ENCODE assay signal across 8 cellular contexts in the genomic region with DNA sequence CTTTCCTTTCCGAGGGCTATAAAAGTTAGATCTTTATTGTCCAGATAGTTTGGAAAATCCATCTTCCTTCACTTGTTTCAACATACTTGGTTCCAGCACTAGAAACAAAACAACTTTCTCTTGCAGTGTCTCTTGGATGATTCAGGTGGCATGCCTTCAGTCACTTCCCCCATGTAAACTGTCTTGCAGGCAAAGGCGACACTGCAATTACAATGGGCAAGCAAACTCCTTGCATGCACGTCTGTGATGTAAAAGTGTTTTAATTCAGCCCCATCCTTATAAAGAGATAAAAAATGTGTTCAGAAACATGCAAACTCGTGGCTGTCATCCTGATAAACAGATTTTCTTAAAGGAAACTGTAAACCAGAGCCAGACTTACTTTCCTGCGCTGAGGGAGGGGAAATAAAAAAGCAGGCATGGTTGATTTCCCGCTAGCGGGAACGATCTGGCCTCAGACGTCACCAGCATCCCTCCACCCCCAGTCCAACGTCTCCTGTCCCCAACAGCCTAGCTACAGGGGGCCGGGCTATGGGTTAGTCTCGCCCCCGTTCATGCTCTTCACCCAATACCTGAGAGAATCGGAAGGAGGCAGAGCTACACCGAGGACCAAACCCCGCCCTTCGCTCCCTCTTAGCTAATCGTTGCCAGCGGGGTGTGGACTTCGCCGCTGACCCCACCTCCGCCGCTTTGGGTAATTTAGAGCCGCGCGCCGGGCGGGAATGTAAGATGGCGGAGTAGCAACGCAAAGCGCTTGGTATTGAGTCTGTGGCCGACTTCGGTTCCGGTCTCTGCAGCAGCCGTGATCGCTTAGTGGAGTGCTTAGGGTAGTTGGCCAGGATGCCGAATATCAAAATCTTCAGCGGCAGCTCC.
DNase-seq lines count a peak whose midpoint lies in the region; ATAC-seq, FAIRE-seq and TF ChIP-seq lines count a peak whose summit lies in the region.

TSS of gene PRPS1 (plus strand) at position 719 of the 870 bp plus-strand sequence. CDS start at position 838, 119 bp downstream.

- peak; percentile 71 for DNase-seq in AG09309 (ENCODE audit: low read depth)
- DNase-seq in NCI-H446 (lab: John Stamatoyannopoulos, UW) = peak; percentile 82 to 95
- peak; percentile 79 for DNase-seq in activated CD4-positive, CD25-positive, alpha-beta regulatory T cell treated with anti-CD3 and anti-CD28 coated beads, Interleukin-2, amount 50 U/mL, for 16 hours (ENCODE audit: low read depth, low spot score)
- DNase-seq in central memory CD8-positive, alpha-beta T cell (ENCODE audit: low spot score in 2 of 2) = peak; percentile 66 to 81
- DNase-seq in stimulated activated CD4-positive, alpha-beta T cell treated with anti-CD3 and anti-CD28 coated beads, Interleukin-12 subunit alpha, Interleukin-12 subunit beta, amount 100 ng/mL, for 48 hours (ENCODE audit: low read depth in 2 of 3, low spot score in 1 of 3) = peak; percentile 77 to 83 (median 82)

- peak within 1 kb of the TSS; percentile 72 for H3K4me3 ChIP-seq in AG09309 (ENCODE audit: control insufficient read depth, low read depth, low read length)

- ATAC-seq in GM19025 (IDR thresholded peaks at IDR 0.05; ENCODE audit: low read depth, unreplicated experiment) = peak; percentile 100
- ATAC-seq in HG03342 (IDR thresholded peaks at IDR 0.05; ENCODE audit: unreplicated experiment) = peak; percentile 99
- peak; percentile 98 for ATAC-seq in central memory CD8-positive, alpha-beta T cell (replicated peaks; ENCODE audit: extremely low read depth, poor library complexity, severe bottlenecking)

- no peak for TF ChIP-seq CTCF in AG09309 (IDR thresholded peaks at IDR 0.05; ENCODE audit: control insufficient read depth, insufficient read depth, low read depth, low read length, missing control alignments)

- no peaks in the 10 kb centered on the region for H3K27me3 Mint-ChIP-seq in central memory CD8-positive, alpha-beta T cell

- peak within 1 kb of the TSS; percentile 86 for H3K27ac Mint-ChIP-seq in central memory CD8-positive, alpha-beta T cell (ENCODE audit: low read depth)

- peak; percentile 5 for FAIRE-seq in islet of Langerhans (lab: Jason Lieb, UNC)

- H3K4me1 Mint-ChIP-seq in central memory CD8-positive, alpha-beta T cell = peaks cover 24% of the 10 kb centered on the region

- H3K36me3 Mint-ChIP-seq in central memory CD8-positive, alpha-beta T cell (ENCODE audit: insufficient read depth) = peaks cover 7% of the 10 kb centered on the region

- H3K4me3 Mint-ChIP-seq in central memory CD8-positive, alpha-beta T cell = peak within 1 kb of the TSS; percentile 88

- H3K9me3 Mint-ChIP-seq in central memory CD8-positive, alpha-beta T cell = no peaks in the 10 kb centered on the region

Comparison
In these comparisons a context has a peak if more than half of its experiments do, and no peak if none do; other contexts are left out.
1. Peak in every context shown above with its lines: DNase-seq, ATAC-seq and H3K4me3 ChIP-seq.